In the genomic region with DNA sequence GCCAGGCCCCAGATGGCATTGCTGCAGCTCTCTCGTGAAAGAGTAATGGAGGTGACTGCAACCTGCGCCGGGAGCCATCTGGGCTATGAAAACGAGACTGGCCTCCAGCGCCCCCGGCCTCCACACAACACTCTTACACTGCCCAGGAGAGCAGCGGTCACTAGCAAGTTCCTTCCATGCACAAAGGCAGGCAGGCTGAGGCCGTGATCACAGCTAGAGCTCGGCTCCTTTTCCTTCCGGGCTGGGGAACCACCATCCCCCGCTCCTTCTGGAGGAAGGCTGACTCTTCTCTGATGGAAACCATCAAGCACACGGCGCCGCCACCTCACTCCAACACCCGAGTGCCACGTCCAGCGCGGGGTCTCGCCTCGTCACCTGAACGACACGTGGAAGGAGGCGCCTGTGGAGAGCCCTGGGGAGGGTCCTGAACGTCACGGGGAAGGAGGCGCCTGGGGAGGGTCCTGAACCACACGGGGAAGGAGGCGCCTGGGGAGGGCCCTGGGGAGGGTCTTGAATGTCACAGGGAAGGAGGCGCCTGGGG, we compare ENCODE assay signal across 27 cellular contexts.
A peak's percentile ranks its signal among the peaks of the same experiment; 100 is the strongest.
DNase-seq lines count a peak whose midpoint lies in the region; ATAC-seq, FAIRE-seq and TF ChIP-seq lines count a peak whose summit lies in the region.
"Had no signal": no experiment of that assay in that cellular context is flagged by ENCODE, and none has a peak within 500 bp of the region (broad histone marks: within the 10 kb centered on the region; RNA-seq: fewer than 3 reads in every experiment).

No MANE protein-coding gene starts in this region.

- peaks cover 47% of the 10 kb centered on the region for H3K4me1 Mint-ChIP-seq in activated CD4-positive, alpha-beta T cell treated with anti-CD3 and anti-CD28 coated beads, Interleukin-2, amount 10 ng/mL, durations not matched to agents 7 days and 5 days
- H3K4me1 Mint-ChIP-seq in stimulated activated memory B cell treated with anti-CD40 and anti-IgM and Interleukin-4, amounts not matched to agents 10 μg/mL and 1 μg/mL and 100 μg/mL, for 72 hours = peaks cover 52% of the 10 kb centered on the region

- H3K4me1 ChIP-seq in OCI-LY1 (ENCODE audit: insufficient read depth, low read length, severe bottlenecking) (peaks cover 93% of the 10 kb centered on the region), endothelial cell of umbilical vein (ENCODE audit: control insufficient read depth, extremely low read depth, insufficient read depth, low read length) (peaks cover 24% of the 10 kb centered on the region)
- H3K4me1 ChIP-seq: lower lobe of right lung had no signal

- H3K9ac ChIP-seq in OCI-LY1 (ENCODE audit: low read length) (peak overlapping the region; percentile 76), endothelial cell of umbilical vein (replicated peaks; ENCODE audit: extremely low read depth, insufficient read depth, low read length) (peak overlapping the region; percentile 16)
- H3K9ac ChIP-seq: GM23248, KMS-11 had no signal

- dilution Hi-C loops in endothelial cell of umbilical vein (cut with MboI; ENCODE audit: extremely low pct_ligation_motif_present, low sequenced_read_pairs) = no loop called here

- DNase-seq in activated CD4-positive, alpha-beta T cell treated with anti-CD3 and anti-CD28 coated beads, Interleukin-2, amount 10 ng/mL, durations not matched to agents 7 days and 5 days = no peak
- DNase-seq in activated CD4-positive, alpha-beta T cell treated with anti-CD3 and anti-CD28 coated beads, Interleukin-2, amount 50 U/mL, for 48 hours = no peak
- DNase-seq in endothelial cell of umbilical vein (ENCODE audit: low read depth, low spot score) (peak; percentile 32), GOT3 (lab: John Stamatoyannopoulos, UW) (no peak), glomerular visceral epithelial cell (ENCODE audit: extremely low spot score) (no peak), coronary artery (ENCODE audit: low spot score) (no peak)
- DNase-seq: 8988T; activated effector memory CD4-positive, alpha-beta T cell treated with Interleukin-2 at 50 U/mL for 16 hours; Calu3; DMS79 treated with DMSO at 0.1 percent for 48 hours; GM23248; kidney glomerular epithelial cell; lower lobe of right lung; MG63; naive B cell; NCI-H1105; NCI-H187 treated with DMSO at 0.1 percent for 48 hours; NCI-H2171 treated with DMSO at 0.1 percent for 48 hours; NCI-H510A treated with DMSO at 0.1 percent for 48 hours; stimulated activated CD4-positive, alpha-beta T cell treated with anti-CD3 and anti-CD28 coated beads, Interleukin-15, amount 100 ng/mL, for 24 hours; stimulated activated CD4-positive, alpha-beta T cell treated with anti-CD3 and anti-CD28 coated beads, Interleukin-4, amount 100 ng/mL, for 4 hours had no signal

- H3K27ac Mint-ChIP-seq in activated CD4-positive, alpha-beta T cell treated with anti-CD3 and anti-CD28 coated beads, Interleukin-2, amount 10 ng/mL, durations not matched to agents 7 days and 5 days = peak overlapping the region; percentile 91
- H3K27ac Mint-ChIP-seq in stimulated activated memory B cell treated with anti-CD40 and anti-IgM and Interleukin-4, amounts not matched to agents 10 μg/mL and 1 μg/mL and 100 μg/mL, for 72 hours = peak overlapping the region; percentile 86
- H3K27ac Mint-ChIP-seq: T-helper 1 cell treated with Interleukin-12 subunit alpha and Interleukin-12 subunit beta and Interleukin-4 antibody, amounts not matched to agents 30 μg/mL and 1 μg/mL, for 36 hours had no signal

- TF ChIP-seq CTCF in OCI-LY1 (IDR thresholded peaks at IDR 0.05; ENCODE audit: low read length) (no peak), endothelial cell of umbilical vein (IDR thresholded peaks at IDR 0.05; ENCODE audit: extremely low read depth in 1 of 2, insufficient read depth in 1 of 2, low read depth in 1 of 2, low read length in 2 of 2) (no peak), coronary artery (IDR thresholded peaks at IDR 0.05) (no peak)

- H3K27ac ChIP-seq in OCI-LY1 (ENCODE audit: low read depth, low read length, poor library complexity, severe bottlenecking) (peak overlapping the region; percentile 99), endothelial cell of umbilical vein (ENCODE audit: insufficient read depth, low read depth, low read length) (no peak overlapping the region), coronary artery (no peak overlapping the region)
- H3K27ac ChIP-seq: GM23248, KMS-11, lower lobe of right lung had no signal

- BruUV-seq in endothelial cell of umbilical vein (replicated peaks; lab: Mats Ljungman, UMichigan) = no TSS peak

- H3K4me2 ChIP-seq in OCI-LY1 (ENCODE audit: low read length) (peak overlapping the region; percentile 57), endothelial cell of umbilical vein (ENCODE audit: insufficient read depth, low read length) (no peak overlapping the region)
- H3K4me2 ChIP-seq: KMS-11 had no signal

- H3K27me3 Mint-ChIP-seq in activated CD4-positive, alpha-beta T cell treated with anti-CD3 and anti-CD28 coated beads, Interleukin-2, amount 10 ng/mL, durations not matched to agents 7 days and 5 days = no peaks in the 10 kb centered on the region
- H3K27me3 Mint-ChIP-seq in stimulated activated memory B cell treated with anti-CD40 and anti-IgM and Interleukin-4, amounts not matched to agents 10 μg/mL and 1 μg/mL and 100 μg/mL, for 72 hours = no peaks in the 10 kb centered on the region
- H3K27me3 Mint-ChIP-seq: naive B cell, type B pancreatic cell had no signal

- intact Hi-C loops in endothelial cell of umbilical vein (cut with micrococcal nuclease) = loop anchor here (1.0 to 2.0 kb wide), 2 partner anchors 65 to 116 kb away; no protein-coding TSS in a partner anchor

- no peaks in the 10 kb centered on the region for H3K9me1 ChIP-seq in endothelial cell of umbilical vein (replicated peaks; ENCODE audit: control insufficient read depth, extremely low read depth, insufficient read depth, low read length)

- peaks cover 51% of the 10 kb centered on the region; the same call in 1 of the 2 replicates for H3K36me3 ChIP-seq in OCI-LY1 (ENCODE audit: insufficient read depth, low read length)
- H3K36me3 ChIP-seq in endothelial cell of umbilical vein (ENCODE audit: control insufficient read depth in 2 of 2, extremely low read depth in 1 of 2, insufficient read depth in 2 of 2, low read length in 2 of 2) = peaks cover 0 to 7% of the 10 kb centered on the region in 2 experiments
- H3K36me3 ChIP-seq: MG63 had no signal

- H3K9me2 ChIP-seq in OCI-LY1 (ENCODE audit: low read depth, low read length) = no peaks in the 10 kb centered on the region

- ATAC-seq in stimulated activated memory B cell treated with anti-CD40 and anti-IgM and Interleukin-4, amounts not matched to agents 10 μg/mL and 1 μg/mL and 100 μg/mL, for 72 hours = no peak
- ATAC-seq: activated CD4-positive, CD25-positive, alpha-beta regulatory T cell treated with anti-CD3 and anti-CD28 coated beads, Interleukin-2, amount 50 U/mL, for 24 hours; lower lobe of right lung had no signal

- H3K9me3 Mint-ChIP-seq in activated CD4-positive, alpha-beta T cell treated with anti-CD3 and anti-CD28 coated beads, Interleukin-2, amount 10 ng/mL, durations not matched to agents 7 days and 5 days = no peaks in the 10 kb centered on the region
- H3K9me3 Mint-ChIP-seq in stimulated activated memory B cell treated with anti-CD40 and anti-IgM and Interleukin-4, amounts not matched to agents 10 μg/mL and 1 μg/mL and 100 μg/mL, for 72 hours = no peaks in the 10 kb centered on the region
- H3K9me3 Mint-ChIP-seq: naive B cell; T-helper 1 cell treated with Interleukin-12 subunit alpha and Interleukin-12 subunit beta and Interleukin-4 antibody, amounts not matched to agents 30 μg/mL and 1 μg/mL, for 36 hours; type B pancreatic cell had no signal

- H4K20me1 ChIP-seq in OCI-LY1 (ENCODE audit: insufficient read depth, low read length) (no peaks in the 10 kb centered on the region), endothelial cell of umbilical vein (replicated peaks; ENCODE audit: control insufficient read depth, extremely low read depth, insufficient read depth, low read length) (no peaks in the 10 kb centered on the region)

- H2AFZ ChIP-seq in OCI-LY1 (ENCODE audit: low read length) = no peak overlapping the region
- no peak overlapping the region for H2AFZ ChIP-seq in endothelial cell of umbilical vein (ENCODE audit: low read depth, low read length)
- H2AFZ ChIP-seq: GM23248 had no signal

- peak; percentile 86 for FAIRE-seq in endothelial cell of umbilical vein (lab: Jason Lieb, UNC)

- CTCF ChIA-PET in activated CD4-positive, alpha-beta T cell treated with anti-CD3 and anti-CD28 coated beads, Interleukin-2, amount 10 ng/mL, durations not matched to agents 7 days and 5 days (lab: Charles Lee) = interaction anchor here (1.3 to 2.1 kb wide), 3 partner anchors 11 to 44 kb away, joined by 3 to 8 read pairs (median 3); no protein-coding TSS in a partner anchor
- CTCF ChIA-PET in endothelial cell of umbilical vein (lab: Charles Lee) = interaction anchor here (1.1 to 2.6 kb wide), 5 partner anchors 10 to 115 kb away, joined by 3 to 15 read pairs (median 5); no protein-coding TSS in a partner anchor

- POLR2A ChIA-PET in activated CD4-positive, alpha-beta T cell treated with anti-CD3 and anti-CD28 coated beads, Interleukin-2, amount 10 ng/mL, durations not matched to agents 7 days and 5 days (lab: Charles Lee) = no interaction called here
- POLR2A ChIA-PET in endothelial cell of umbilical vein (lab: Charles Lee) = no interaction called here

- H3K36me3 Mint-ChIP-seq in activated CD4-positive, alpha-beta T cell treated with anti-CD3 and anti-CD28 coated beads, Interleukin-2, amount 10 ng/mL, durations not matched to agents 7 days and 5 days (ENCODE audit: low read depth) = peaks cover 42% of the 10 kb centered on the region
- H3K36me3 Mint-ChIP-seq in stimulated activated memory B cell treated with anti-CD40 and anti-IgM and Interleukin-4, amounts not matched to agents 10 μg/mL and 1 μg/mL and 100 μg/mL, for 72 hours = peaks cover 42% of the 10 kb centered on the region
- H3K36me3 Mint-ChIP-seq: type B pancreatic cell had no signal

- H3K4me3 ChIP-seq in OCI-LY1 (ENCODE audit: low read depth, low read length, poor library complexity, severe bottlenecking) (peak overlapping the region; percentile 49), endothelial cell of umbilical vein (replicated peaks in 1 of 3; ENCODE audit: insufficient read depth in 1 of 3, low read depth in 1 of 3, low read length in 3 of 3) (no peak overlapping the region), coronary artery (no peak overlapping the region)
- H3K4me3 ChIP-seq: GM23248, lower lobe of right lung, MG63 had no signal

- no peak for TF ChIP-seq POLR2A in endothelial cell of umbilical vein (IDR thresholded peaks at IDR 0.05; ENCODE audit: low read depth, low read length)

- no peak overlapping the region for H3K4me3 Mint-ChIP-seq in activated CD4-positive, alpha-beta T cell treated with anti-CD3 and anti-CD28 coated beads, Interleukin-2, amount 10 ng/mL, durations not matched to agents 7 days and 5 days
- no peak overlapping the region for H3K4me3 Mint-ChIP-seq in stimulated activated memory B cell treated with anti-CD40 and anti-IgM and Interleukin-4, amounts not matched to agents 10 μg/mL and 1 μg/mL and 100 μg/mL, for 72 hours
- H3K4me3 Mint-ChIP-seq: T-helper 1 cell treated with Interleukin-12 subunit alpha and Interleukin-12 subunit beta and Interleukin-4 antibody, amounts not matched to agents 30 μg/mL and 1 μg/mL, for 36 hours; type B pancreatic cell had no signal

- H3K27me3 ChIP-seq in OCI-LY1 (ENCODE audit: insufficient read depth, low read length) = no peaks in the 10 kb centered on the region
- no peaks in the 10 kb centered on the region for H3K27me3 ChIP-seq in endothelial cell of umbilical vein (ENCODE audit: control insufficient read depth in 2 of 2, insufficient read depth in 2 of 2, low read length in 2 of 2)
- H3K27me3 ChIP-seq: MG63 had no signal

- H3K79me2 ChIP-seq in OCI-LY1 (ENCODE audit: insufficient read depth, low read length) (no peaks in the 10 kb centered on the region), endothelial cell of umbilical vein (ENCODE audit: control insufficient read depth, insufficient read depth, low read length) (no peaks in the 10 kb centered on the region)

- H3K9me3 ChIP-seq in OCI-LY1 (ENCODE audit: low read length) (no peaks in the 10 kb centered on the region), endothelial cell of umbilical vein (replicated peaks; ENCODE audit: control insufficient read depth, insufficient read depth, low read length) (no peaks in the 10 kb centered on the region)
- H3K9me3 ChIP-seq: lower lobe of right lung, MG63 had no signal

- H3F3A ChIP-seq in OCI-LY1 (ENCODE audit: insufficient read depth, low read length) = peaks cover 18% of the 10 kb centered on the region; the same call in 1 of the 2 replicates
